Comparison of ENCODE assay signal across 8 cellular contexts in genomic region chr11:73307323-73308002, GRCh38. TPM values are rescaled to one million over a fixed set of nuclear protein-coding genes. Genes with fewer than 3 reads are reported as not detected.
DNase-seq lines count a peak whose midpoint lies in the region; ATAC-seq and TF ChIP-seq lines count a peak whose summit lies in the region.

No MANE protein-coding gene starts in this region.

- DNase-seq in NAMALWA (ENCODE audit: low spot score) (peak; percentile 95), SK-N-MC (ENCODE audit: low read depth, low spot score) (peak; percentile 93), glutamatergic neuron (peak; percentile 98), osteocyte (ENCODE audit: extremely low spot score, unreplicated experiment) (peak; percentile 99)
- DNase-seq in activated naive CD4-positive, alpha-beta T cell treated with anti-CD3 and anti-CD28 coated beads, Interleukin-2, amount 50 U/mL, for 72 hours (ENCODE audit: low spot score in 2 of 2) = peak; percentile 77 to 96

- no peaks in the 10 kb centered on the region for H3K9me3 Mint-ChIP-seq in activated naive CD4-positive, alpha-beta T cell treated with anti-CD3 and anti-CD28 coated beads, Interleukin-2, amount 50 U/mL, for 72 hours
- H3K9me3 Mint-ChIP-seq in glutamatergic neuron (ENCODE audit: unreplicated experiment) (peaks cover 10% of the 10 kb centered on the region), osteocyte (ENCODE audit: unreplicated experiment) (no peaks in the 10 kb centered on the region)

- TF ChIP-seq CTCF in HEK293 (tag by site-specific recombination; IDR thresholded peaks at IDR 0.05) (peak; percentile 83), glutamatergic neuron (IDR thresholded peaks at IDR 0.05; ENCODE audit: partially characterized antibody, unreplicated experiment) (peak; percentile 83), osteocyte (IDR thresholded peaks at IDR 0.05) (peak; percentile 84)

- no peaks in the 10 kb centered on the region for H3K36me3 ChIP-seq in ES-I3 (ENCODE audit: insufficient read depth, low read length)
- H3K36me3 ChIP-seq in HEK293 (ENCODE audit: control insufficient read depth in 2 of 2, insufficient read depth in 1 of 2, low read length in 2 of 2) = no peaks in the 10 kb centered on the region
- no peaks in the 10 kb centered on the region for H3K36me3 ChIP-seq in SK-N-MC (ENCODE audit: insufficient read depth, low read length)
- no peaks in the 10 kb centered on the region for H3K36me3 ChIP-seq in thymus (ENCODE audit: control insufficient read depth, insufficient read depth)

- no peaks in the 10 kb centered on the region for H3K36me3 Mint-ChIP-seq in activated naive CD4-positive, alpha-beta T cell treated with anti-CD3 and anti-CD28 coated beads, Interleukin-2, amount 50 U/mL, for 72 hours
- no peaks in the 10 kb centered on the region for H3K36me3 Mint-ChIP-seq in glutamatergic neuron (ENCODE audit: unreplicated experiment)
- no peaks in the 10 kb centered on the region for H3K36me3 Mint-ChIP-seq in osteocyte (ENCODE audit: unreplicated experiment)

- H3K4me3 ChIP-seq in HEK293 (ENCODE audit: low read depth, low read length) (peak overlapping the region; percentile 57), SK-N-MC (peak overlapping the region; percentile 85), thymus (ENCODE audit: low read length) (peak overlapping the region; percentile 61)

- peaks cover 30% of the 10 kb centered on the region for H3K27me3 ChIP-seq in thymus (ENCODE audit: control insufficient read depth, insufficient read depth)

- H3K4me3 Mint-ChIP-seq in glutamatergic neuron (ENCODE audit: unreplicated experiment) = peak overlapping the region; percentile 84
- H3K4me3 Mint-ChIP-seq in osteocyte (ENCODE audit: unreplicated experiment) = peak overlapping the region; percentile 76

- peaks cover 9% of the 10 kb centered on the region for H3K4me1 Mint-ChIP-seq in glutamatergic neuron (ENCODE audit: low read depth, unreplicated experiment)
- H3K4me1 Mint-ChIP-seq in osteocyte (ENCODE audit: unreplicated experiment) = peaks cover 36% of the 10 kb centered on the region

- no peaks in the 10 kb centered on the region for H3K9me3 ChIP-seq in ES-I3 (ENCODE audit: control insufficient read depth, insufficient read depth, low read length)
- H3K9me3 ChIP-seq in HEK293 (ENCODE audit: control insufficient read depth, insufficient read depth, low read depth, low read length) = no peaks in the 10 kb centered on the region
- no peaks in the 10 kb centered on the region for H3K9me3 ChIP-seq in SK-N-MC (ENCODE audit: low read depth, low read length)
- no peaks in the 10 kb centered on the region for H3K9me3 ChIP-seq in thymus (ENCODE audit: control insufficient read depth)

- H3K27ac ChIP-seq in HEK293 (ENCODE audit: extremely low read depth, low read depth, low read length) (peak overlapping the region; percentile 80), SK-N-MC (peak overlapping the region; percentile 72; the same call in 1 of the 2 replicates), thymus (ENCODE audit: low read depth) (peak overlapping the region; percentile 53)

- H3K9ac ChIP-seq in ES-I3 (ENCODE audit: low read depth, low read length) (peak overlapping the region; percentile 75), SK-N-MC (ENCODE audit: insufficient read length) (peak overlapping the region; percentile 81)

- H3K27ac Mint-ChIP-seq in activated naive CD4-positive, alpha-beta T cell treated with anti-CD3 and anti-CD28 coated beads, Interleukin-2, amount 50 U/mL, for 72 hours = no peak overlapping the region
- H3K27ac Mint-ChIP-seq in glutamatergic neuron (ENCODE audit: unreplicated experiment) = peak overlapping the region; percentile 30
- H3K27ac Mint-ChIP-seq in osteocyte (ENCODE audit: unreplicated experiment) = peak overlapping the region; percentile 90

- H3K27me3 Mint-ChIP-seq in glutamatergic neuron (ENCODE audit: unreplicated experiment) (peaks cover 7% of the 10 kb centered on the region), osteocyte (ENCODE audit: unreplicated experiment) (no peaks in the 10 kb centered on the region)

- CTCF ChIA-PET in HEK293 (lab: Yijun Ruan, JAX) = interaction anchor here (0.6 to 6.7 kb wide), 42 partner anchors 8 to 1028 kb away, joined by 3 to 185 read pairs (median 5); no protein-coding TSS in a partner anchor

- WGBS in thymus = 1% methylated on average over 56 of the region's 56 CpGs

- POLR2A ChIA-PET in HEK293 (lab: Yijun Ruan, JAX) = interaction anchor here (0.5 to 3.6 kb wide), 29 partner anchors 8 to 863 kb away, joined by 3 to 32 read pairs (median 4); partner anchors contain the start of genes C2CD3, PPME1 and RELT

- H3K4me1 ChIP-seq in ES-I3 (ENCODE audit: insufficient read depth, low read length) (peaks cover 4% of the 10 kb centered on the region; the same call in 1 of the 2 replicates), HEK293 (ENCODE audit: control insufficient read depth, insufficient read depth, low read length) (0 out of 2 replicates have a peak, but pooled peaks cover 3% of the 10 kb centered on the region), thymus (ENCODE audit: control insufficient read depth, insufficient read depth, low read length) (peaks cover 3% of the 10 kb centered on the region)

- peak; percentile 81 to 84 for ATAC-seq in activated naive CD4-positive, alpha-beta T cell treated with anti-CD3 and anti-CD28 coated beads, Interleukin-2, amount 50 U/mL, for 72 hours

TF ChIP-seq in HEK293, 187 proteins besides CTCF, POLR2A, EP300 and RAD21 (continues in another document):
- TF ChIP-seq ZBTB17 (tag by site-specific recombination; IDR thresholded peaks at IDR 0.05) = peak; percentile 90
- 0 out of 2 replicates have a peak, but pooled peaks have one; percentile 29 for TF ChIP-seq ZNF561 (tag by site-specific recombination; IDR thresholded peaks at IDR 0.05; ENCODE audit: borderline replicate concordance)
- TF ChIP-seq SP2 (tag by site-specific recombination; IDR thresholded peaks at IDR 0.05) = peak; percentile 60
- peak; percentile 80 for TF ChIP-seq KLF17 (tag by site-specific recombination; IDR thresholded peaks at IDR 0.05)
- peak; percentile 92; the same call in 1 of the 2 replicates for TF ChIP-seq PRDM1 (tag by site-specific recombination; IDR thresholded peaks at IDR 0.05)
- TF ChIP-seq ZNF654 (tag by site-specific recombination; IDR thresholded peaks at IDR 0.05; ENCODE audit: low read depth) = peak; percentile 87
- no peak for TF ChIP-seq BCL6B (tag by site-specific recombination; IDR thresholded peaks at IDR 0.05)
- TF ChIP-seq ZNF341 (tag by site-specific recombination; IDR thresholded peaks at IDR 0.05; ENCODE audit: low read depth) = peak; percentile 92
- TF ChIP-seq ZIC2 (tag by site-specific recombination; IDR thresholded peaks at IDR 0.05) = peak; percentile 79
- no peak for TF ChIP-seq GLIS1 (tag by site-specific recombination; IDR thresholded peaks at IDR 0.05)
- TF ChIP-seq ZNF391 (tag by site-specific recombination; IDR thresholded peaks at IDR 0.05; ENCODE audit: borderline replicate concordance, low read depth) = peak; percentile 24; the same call in 1 of the 2 replicates
- TF ChIP-seq ZNF510 (tag by site-specific recombination; IDR thresholded peaks at IDR 0.05; ENCODE audit: insufficient replicate concordance) = no peak
- TF ChIP-seq OVOL3 (tag by site-specific recombination; IDR thresholded peaks at IDR 0.05) = no peak
- peak; percentile 14; the same call in 1 of the 2 replicates for TF ChIP-seq ZBTB21 (tag by site-specific recombination; IDR thresholded peaks at IDR 0.05)
- TF ChIP-seq ZBTB20 (tag by site-specific recombination; IDR thresholded peaks at IDR 0.05) = peak; percentile 50; the same call in 1 of the 2 replicates
- peak; percentile 66; the same call in 1 of the 2 replicates for TF ChIP-seq ZFP37 (tag by site-specific recombination; IDR thresholded peaks at IDR 0.05)
- peak; percentile 76 for TF ChIP-seq ZXDB (tag by site-specific recombination; IDR thresholded peaks at IDR 0.05)
- TF ChIP-seq ZEB2 (tag by site-specific recombination; IDR thresholded peaks at IDR 0.05) = 0 out of 2 replicates have a peak, but pooled peaks have one; percentile 42
- TF ChIP-seq KLF7 (tag by site-specific recombination; IDR thresholded peaks at IDR 0.05; ENCODE audit: borderline replicate concordance) = no peak
- TF ChIP-seq YY1 (tag by site-specific recombination; IDR thresholded peaks at IDR 0.05) = no peak
- peak; percentile 76 for TF ChIP-seq SP3 (tag by site-specific recombination; IDR thresholded peaks at IDR 0.05)
- TF ChIP-seq ZSCAN30 (tag by site-specific recombination; IDR thresholded peaks at IDR 0.05) = peak; percentile 57; the same call in 1 of the 2 replicates

RNA-seq across cellular contexts. Expression of gene ARHGEF17, which starts 0.6 kb away (rescaled TPM):
- total RNA-seq in activated naive CD4-positive, alpha-beta T cell treated with anti-CD3 and anti-CD28 coated beads, Interleukin-2, amount 50 U/mL, for 72 hours = under 1 TPM; 0.02 to 0.16 TPM
- 43.3 TPM for total RNA-seq in glutamatergic neuron (ENCODE audit: unreplicated experiment)
- total RNA-seq in osteocyte = 104 and 105 TPM in 2 replicates
- 8.9 TPM for polyA plus RNA-seq in thymus

RNA-seq across cellular contexts. Expression of gene P2RY6, which starts 35.3 kb away (rescaled TPM):
- not detected for total RNA-seq in activated naive CD4-positive, alpha-beta T cell treated with anti-CD3 and anti-CD28 coated beads, Interleukin-2, amount 50 U/mL, for 72 hours
- total RNA-seq in glutamatergic neuron (ENCODE audit: unreplicated experiment) = not detected
- not detected in 2 replicates for total RNA-seq in osteocyte
- polyA plus RNA-seq in thymus = 2.9 TPM

Comparison
In these comparisons a context has a peak if more than half of its experiments do, and no peak if none do; other contexts are left out.
1. Peak in every context shown above with its lines: DNase-seq, ATAC-seq, H3K4me3 ChIP-seq and H3K27ac ChIP-seq.
2. H3K27ac Mint-ChIP-seq: peak in glutamatergic neuron (single experiment) and osteocyte (single experiment); none in activated naive CD4-positive, alpha-beta T cell treated with anti-CD3 and anti-CD28 coated beads, Interleukin-2, amount 50 U/mL, for 72 hours (0 of 2).
3. RNA of gene ARHGEF17, which starts 0.6 kb away (total RNA-seq): 104 to 105 TPM in osteocyte and 43.3 TPM in glutamatergic neuron (single experiment); 0.02 to 0.16 TPM in activated naive CD4-positive, alpha-beta T cell treated with anti-CD3 and anti-CD28 coated beads, Interleukin-2, amount 50 U/mL, for 72 hours; every median in the first group is over 10 times any median in the second.